Comparison of ENCODE assay signal across 8 cellular contexts in the genomic region with DNA sequence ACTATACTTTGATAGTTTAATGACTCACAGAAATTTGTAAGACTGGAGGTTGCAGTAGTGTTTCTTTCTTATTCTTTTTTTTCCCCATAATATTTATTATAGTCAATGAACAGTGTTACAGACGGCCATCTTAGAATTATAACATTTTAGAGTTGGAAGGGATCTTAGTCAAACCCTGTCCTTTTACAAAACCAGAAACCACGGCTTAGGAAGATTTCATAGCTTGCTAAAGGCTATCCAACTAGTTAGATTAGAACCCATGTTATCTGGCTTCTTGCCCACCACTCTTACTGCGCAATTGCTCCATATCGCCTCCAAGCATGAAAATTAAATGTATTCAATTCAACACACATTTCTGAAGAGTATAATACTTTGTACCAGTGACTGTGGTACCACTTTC. TPM values are rescaled to one million over a fixed set of nuclear protein-coding genes. Genes with fewer than 3 reads are reported as not detected.
DNase-seq lines count a peak whose midpoint lies in the region; ATAC-seq, FAIRE-seq and TF ChIP-seq lines count a peak whose summit lies in the region.

No MANE protein-coding gene starts in this region.

- H3K27ac Mint-ChIP-seq in activated CD4-positive, alpha-beta memory T cell treated with anti-CD3 and anti-CD28 coated beads for 36 hours: peak overlapping the region; percentile 93

- H3K4me2 ChIP-seq in A549: peak overlapping the region; percentile 78

- intact Hi-C loops in activated CD4-positive, alpha-beta memory T cell treated with anti-CD3 and anti-CD28 coated beads for 36 hours (cut with micrococcal nuclease): loop anchor here (1.0 to 2.0 kb wide), 3 partner anchors 18 to 100 kb away; partner anchors contain the start of gene STAG2
- intact Hi-C loops in posterior cingulate gyrus (cut with DNase I): no loop called here

- TF ChIP-seq EP300 in A549 (IDR thresholded peaks at IDR 0.05): no peak

- no peak for TF ChIP-seq RAD21 in A549 (conservative IDR thresholded peaks at IDR 0.05 in 1 of 2, IDR thresholded peaks at IDR 0.05 in 1 of 2)

- no peak for DNase-seq in A549 (ENCODE audit: low read depth in 1 of 2, low spot score in 1 of 2)
- DNase-seq in HFF-Myc (ENCODE audit: extremely low read depth, low read depth): no peak
- DNase-seq in activated CD4-positive, alpha-beta memory T cell treated with anti-CD3 and anti-CD28 coated beads for 36 hours: no peak
- no peak for DNase-seq in right atrium auricular region (ENCODE audit: low spot score)
- DNase-seq in posterior cingulate gyrus: no peak
- DNase-seq in middle frontal gyrus (ENCODE audit: extremely low spot score, low spot score): no peak
- no peak for DNase-seq in activated CD4-positive, alpha-beta T cell treated with anti-CD3 and anti-CD28 coated beads, Interleukin-2, amount 50 U/mL, for 4 hours

- no peak for TF ChIP-seq CTCF in A549 (IDR thresholded peaks at IDR 0.05)
- TF ChIP-seq CTCF in HFF-Myc (IDR thresholded peaks at IDR 0.05; ENCODE audit: low read depth, low read length, missing control alignments): no peak
- TF ChIP-seq CTCF in right atrium auricular region (IDR thresholded peaks at IDR 0.05): no peak

- H3K27me3 ChIP-seq in right atrium auricular region: no peaks in the 10 kb centered on the region

- no peak for ATAC-seq in A549

- H3K4me1 Mint-ChIP-seq in activated CD4-positive, alpha-beta memory T cell treated with anti-CD3 and anti-CD28 coated beads for 36 hours (ENCODE audit: low read depth): peaks cover 15% of the 10 kb centered on the region

- 1% methylated on average over 4 of the region's 4 CpGs for WGBS in A549 (ENCODE audit: missing lambda C conversion rate)

- no peak for TF ChIP-seq POLR2A in A549 (IDR thresholded peaks at IDR 0.05; ENCODE audit: low read length)

- POLR2A ChIA-PET in A549 (lab: Yijun Ruan, JAX): interaction anchor here (0.9 to 2.0 kb wide), 4 partner anchors 25 to 102 kb away, joined by 3 to 18 read pairs (median 4); no protein-coding TSS in a partner anchor
- POLR2A ChIA-PET in activated CD4-positive, alpha-beta memory T cell treated with anti-CD3 and anti-CD28 coated beads for 36 hours (lab: Charles Lee): interaction anchor here (1.2 kb wide), 1 partner anchor 102 kb away, joined by 3 read pairs; no protein-coding TSS in a partner anchor

- H3K4me3 Mint-ChIP-seq in activated CD4-positive, alpha-beta memory T cell treated with anti-CD3 and anti-CD28 coated beads for 36 hours: peak overlapping the region; percentile 84

- H3K9me3 Mint-ChIP-seq in activated CD4-positive, alpha-beta memory T cell treated with anti-CD3 and anti-CD28 coated beads for 36 hours: no peaks in the 10 kb centered on the region

- FAIRE-seq in A549 (lab: Jason Lieb, UNC): no peak

- H3K36me3 Mint-ChIP-seq in activated CD4-positive, alpha-beta memory T cell treated with anti-CD3 and anti-CD28 coated beads for 36 hours: no peaks in the 10 kb centered on the region

- H3K4me3 ChIP-seq in A549: peak overlapping the region; percentile 83
- H3K4me3 ChIP-seq in HFF-Myc (replicated peaks; ENCODE audit: low read depth, low read length): peak overlapping the region; percentile 64
- peak overlapping the region; percentile 63 to 65 for H3K4me3 ChIP-seq in right atrium auricular region
- peak overlapping the region; percentile 50 to 71 (median 63) for H3K4me3 ChIP-seq in skin epidermis

- H3K27me3 Mint-ChIP-seq in activated CD4-positive, alpha-beta memory T cell treated with anti-CD3 and anti-CD28 coated beads for 36 hours: no peaks in the 10 kb centered on the region

- H3K9me3 ChIP-seq in A549 (no peaks in the 10 kb centered on the region), right atrium auricular region (no peaks in the 10 kb centered on the region)

- CTCF ChIA-PET in A549 (lab: Yijun Ruan, JAX): interaction anchor here (0.8 to 2.3 kb wide), 3 partner anchors 23 to 116 kb away, joined by 3 to 8 read pairs (median 7); no protein-coding TSS in a partner anchor
- CTCF ChIA-PET in activated CD4-positive, alpha-beta memory T cell treated with anti-CD3 and anti-CD28 coated beads for 36 hours (lab: Charles Lee): interaction anchor here (1.4 to 1.6 kb wide), 2 partner anchors 25 to 28 kb away, joined by 5 to 6 read pairs; no protein-coding TSS in a partner anchor

- peaks cover 10% of the 10 kb centered on the region; the same call in 2 of the 3 replicates for H3K4me1 ChIP-seq in A549
- H3K4me1 ChIP-seq in right atrium auricular region: peaks cover 0 to 3% of the 10 kb centered on the region in 2 donors

- peak overlapping the region; percentile 97 to 100 for H3K27ac ChIP-seq in A549
- peak overlapping the region; percentile 92 to 95 for H3K27ac ChIP-seq in right atrium auricular region
- H3K27ac ChIP-seq in skin epidermis: peak overlapping the region in 19 of 21 experiments; percentile 85 to 99 (median 96)

- H3K36me3 ChIP-seq in right atrium auricular region: no peaks in the 10 kb centered on the region

TF ChIP-seq in A549, 52 proteins besides CTCF, POLR2A, EP300 and RAD21:
- TF ChIP-seq RARB (CRISPR knock-in tag; IDR thresholded peaks at IDR 0.05) (no peak), FOSL2 (IDR thresholded peaks at IDR 0.05) (no peak), FOSL2 (CRISPR knock-in tag; IDR thresholded peaks at IDR 0.05) (no peak), KDM5A (IDR thresholded peaks at IDR 0.05) (no peak), E2F6 (IDR thresholded peaks at IDR 0.05; ENCODE audit: borderline replicate concordance, low read depth) (no peak), HOXB13 (CRISPR knock-in tag; IDR thresholded peaks at IDR 0.05; ENCODE audit: low read depth) (no peak), CEBPB (IDR thresholded peaks at IDR 0.05) (no peak), FOXS1 (CRISPR knock-in tag; IDR thresholded peaks at IDR 0.05) (no peak), CHD2 (IDR thresholded peaks at IDR 0.05; ENCODE audit: low read length, partially characterized antibody) (no peak), RNF2 (IDR thresholded peaks at IDR 0.05; ENCODE audit: borderline replicate concordance, low read depth) (no peak), CHD4 (IDR thresholded peaks at IDR 0.05; ENCODE audit: borderline replicate concordance) (no peak), KDM1A (IDR thresholded peaks at IDR 0.05; ENCODE audit: low read depth) (no peak), HDAC2 (IDR thresholded peaks at IDR 0.05) (no peak), PHF8 (IDR thresholded peaks at IDR 0.05; ENCODE audit: borderline replicate concordance, low read depth) (no peak)
- TF ChIP-seq, protein P1, sequence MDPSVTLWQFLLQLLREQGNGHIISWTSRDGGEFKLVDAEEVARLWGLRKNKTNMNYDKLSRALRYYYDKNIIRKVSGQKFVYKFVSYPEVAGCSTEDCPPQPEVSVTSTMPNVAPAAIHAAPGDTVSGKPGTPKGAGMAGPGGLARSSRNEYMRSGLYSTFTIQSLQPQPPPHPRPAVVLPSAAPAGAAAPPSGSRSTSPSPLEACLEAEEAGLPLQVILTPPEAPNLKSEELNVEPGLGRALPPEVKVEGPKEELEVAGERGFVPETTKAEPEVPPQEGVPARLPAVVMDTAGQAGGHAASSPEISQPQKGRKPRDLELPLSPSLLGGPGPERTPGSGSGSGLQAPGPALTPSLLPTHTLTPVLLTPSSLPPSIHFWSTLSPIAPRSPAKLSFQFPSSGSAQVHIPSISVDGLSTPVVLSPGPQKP (IDR thresholded peaks at IDR 0.05; ENCODE audit: low read depth, low read length): no peak

RNA-seq across cellular contexts. Expression of gene XIAP, which starts 1.1 kb away (rescaled TPM):
- polyA plus RNA-seq in A549 (2011; rRNA removed) (33.3 and 42.9 TPM in 2 replicates), A549 (2017; fragmentation: RNase III; extraction: RNeasy Plus Mini Kit Qiagen cat#74134 plus additional on column Dnase treatment) (39.3 to 44.1 TPM (median 39.4 TPM) in 3 replicates)
- 6.9 and 7.6 TPM in 2 replicates for polyA plus RNA-seq in A549 (2012; cell fraction: cytosol; rRNA removed)
- 4.2 and 6.4 TPM in 2 replicates for polyA plus RNA-seq in A549 (2012; cell fraction: nucleus; rRNA removed)
- polyA minus RNA-seq in A549 (2011; rRNA and poly(A)+ RNA removed): 17.0 and 19.5 TPM in 2 replicates
- 10 to 100 TPM; 33.9 to 36.1 TPM for total RNA-seq in activated CD4-positive, alpha-beta memory T cell treated with anti-CD3 and anti-CD28 coated beads for 36 hours
- total RNA-seq in right atrium auricular region: 10 to 100 TPM; 19.6 to 22.0 TPM
